Comparison of ENCODE assay signal across 1 cellular context in genomic region chr9:87874320-87874655, GRCh38.
TF ChIP-seq lines count a peak whose summit lies in the region.

No MANE protein-coding gene starts in this region.

TF ChIP-seq in K562, 482 proteins besides CTCF, POLR2A, EP300 and RAD21:
- TF ChIP-seq WHSC1 (IDR thresholded peaks at IDR 0.05; ENCODE audit: low read length) (no peak), PBX2 (CRISPR knock-in tag; IDR thresholded peaks at IDR 0.05; ENCODE audit: low read depth) (no peak), PBX2 (tag; conservative IDR thresholded peaks at IDR 0.05; ENCODE audit: low read depth) (0 out of 2 replicates have a peak, but pooled peaks have one; percentile 6)
TF ChIP-seq in K562: peak in this region for 1.
